In genomic region chr6:146910611-146911010, GRCh38 we compare ENCODE assay signal across 18 cellular contexts.
A peak's percentile ranks its signal among the peaks of the same experiment; 100 is the strongest.
DNase-seq lines count a peak whose midpoint lies in the region; ATAC-seq and TF ChIP-seq lines count a peak whose summit lies in the region.
"Had no signal": no experiment of that assay in that cellular context is flagged by ENCODE, and none has a peak within 500 bp of the region (broad histone marks: within the 10 kb centered on the region; RNA-seq: fewer than 3 reads in every experiment).

No MANE protein-coding gene starts in this region.

- H3K36me3 Mint-ChIP-seq in chondrocyte (ENCODE audit: low read depth), result no peaks in the 10 kb centered on the region
- H3K36me3 Mint-ChIP-seq in neural crest cell (ENCODE audit: low read depth), result no peaks in the 10 kb centered on the region
- H3K36me3 Mint-ChIP-seq in stimulated activated effector memory CD8-positive, alpha-beta T cell treated with anti-CD3 and anti-CD28 coated beads, Interleukin-12 subunit alpha, Interleukin-12 subunit beta, amount 100 ng/mL, for 72 hours, result no peaks in the 10 kb centered on the region

- CTCF ChIA-PET in A673 (lab: Charles Lee), result no interaction called here

- TF ChIP-seq POLR2A in testis (IDR thresholded peaks at IDR 0.05), result no peak

- 0 out of 2 replicates have a peak overlapping the region, but pooled peaks have one; percentile 9 for H2AFZ ChIP-seq in Loucy (ENCODE audit: low read length)

- 86 to 95% methylated on average over 2 of the region's 2 CpGs for WGBS in testis, 2 donors

- no peaks in the 10 kb centered on the region for H3F3A ChIP-seq in Loucy (ENCODE audit: low read depth)

- POLR2A ChIA-PET in A673 (lab: Charles Lee; ENCODE audit: low non-redundant PET), result no interaction called here

- H4K20me1 ChIP-seq in Loucy (ENCODE audit: insufficient read depth, low read length, poor library complexity, severe bottlenecking), result no peaks in the 10 kb centered on the region

- intact Hi-C loops in testis (cut with DNase I; ENCODE audit: low total_unique reads), result no loop called here
- intact Hi-C loops in A673 (cut with micrococcal nuclease; ENCODE audit: unreplicated experiment), result no loop called here

- no TSS peak for BruUV-seq in A673 (replicated peaks; lab: Mats Ljungman, UMichigan)

- H3K9me3 Mint-ChIP-seq in chondrocyte (ENCODE audit: low read depth), result peaks cover 7% of the 10 kb centered on the region
- H3K9me3 Mint-ChIP-seq in neural crest cell, result peaks cover under 1% of the 10 kb centered on the region
- H3K9me3 Mint-ChIP-seq in stimulated activated effector memory CD8-positive, alpha-beta T cell treated with anti-CD3 and anti-CD28 coated beads, Interleukin-12 subunit alpha, Interleukin-12 subunit beta, amount 100 ng/mL, for 72 hours, result no peaks in the 10 kb centered on the region
- H3K9me3 Mint-ChIP-seq: CD4-positive, alpha-beta T cell had no signal

- H3K36me3 ChIP-seq in Loucy (ENCODE audit: insufficient read depth, low read length), result no peaks in the 10 kb centered on the region
- no peaks in the 10 kb centered on the region for H3K36me3 ChIP-seq in testis (ENCODE audit: low read depth, missing control alignments)
- H3K36me3 ChIP-seq in A673 (ENCODE audit: insufficient read depth, low read length, poor library complexity, severe bottlenecking), result no peaks in the 10 kb centered on the region
- H3K36me3 ChIP-seq: BE2C, Peyer's patch had no signal

- H3K9me2 ChIP-seq in Loucy (replicated peaks; ENCODE audit: low read depth, low read length), result no peaks in the 10 kb centered on the region
- H3K9me2 ChIP-seq: SK-N-SH had no signal

- no peak overlapping the region for H3K9ac ChIP-seq in Loucy (ENCODE audit: low read depth, low read length, poor library complexity, severe bottlenecking)
- H3K9ac ChIP-seq: SK-N-SH had no signal

- H3K27ac ChIP-seq in testis (no peak overlapping the region), A673 (ENCODE audit: low read depth, low read length, poor library complexity, severe bottlenecking) (no peak overlapping the region)
- H3K27ac ChIP-seq: Peyer's patch had no signal

- ATAC-seq in stimulated activated effector memory CD8-positive, alpha-beta T cell treated with anti-CD3 and anti-CD28 coated beads, Interleukin-12 subunit alpha, Interleukin-12 subunit beta, amount 100 ng/mL, for 72 hours, result no peak

- H3K4me1 Mint-ChIP-seq in chondrocyte (ENCODE audit: low read depth), result peaks cover 51% of the 10 kb centered on the region
- peaks cover 19% of the 10 kb centered on the region for H3K4me1 Mint-ChIP-seq in neural crest cell
- H3K4me1 Mint-ChIP-seq in stimulated activated effector memory CD8-positive, alpha-beta T cell treated with anti-CD3 and anti-CD28 coated beads, Interleukin-12 subunit alpha, Interleukin-12 subunit beta, amount 100 ng/mL, for 72 hours, result peaks cover 5% of the 10 kb centered on the region

- H3K27me3 ChIP-seq in Loucy (ENCODE audit: insufficient read depth, low read length, poor library complexity, severe bottlenecking), result no peaks in the 10 kb centered on the region
- H3K27me3 ChIP-seq in testis, result no peaks in the 10 kb centered on the region
- H3K27me3 ChIP-seq in A673 (replicated peaks; ENCODE audit: insufficient read depth, low read depth, low read length, poor library complexity), result no peaks in the 10 kb centered on the region
- H3K27me3 ChIP-seq: BE2C, Peyer's patch had no signal

- H3K27me3 Mint-ChIP-seq in chondrocyte (ENCODE audit: low read depth) (no peaks in the 10 kb centered on the region), neural crest cell (ENCODE audit: low read depth) (no peaks in the 10 kb centered on the region)

- peak overlapping the region; percentile 13 for H3K27ac Mint-ChIP-seq in chondrocyte (ENCODE audit: unreplicated experiment)
- peak overlapping the region; percentile 31 for H3K27ac Mint-ChIP-seq in neural crest cell (ENCODE audit: unreplicated experiment)
- peak overlapping the region; percentile 2 for H3K27ac Mint-ChIP-seq in stimulated activated effector memory CD8-positive, alpha-beta T cell treated with anti-CD3 and anti-CD28 coated beads, Interleukin-12 subunit alpha, Interleukin-12 subunit beta, amount 100 ng/mL, for 72 hours
- H3K27ac Mint-ChIP-seq: CD4-positive, alpha-beta T cell had no signal

- no peaks in the 10 kb centered on the region for H3K9me3 ChIP-seq in Loucy (ENCODE audit: insufficient read depth, low read depth, low read length)
- no peaks in the 10 kb centered on the region for H3K9me3 ChIP-seq in testis
- H3K9me3 ChIP-seq in A673 (ENCODE audit: low read depth, low read length, poor library complexity, severe bottlenecking), result no peaks in the 10 kb centered on the region
- H3K9me3 ChIP-seq: BE2C, Peyer's patch, SK-N-SH had no signal

- DNase-seq in chondrocyte (ENCODE audit: low spot score), result no peak
- no peak for DNase-seq in neural crest cell (ENCODE audit: low read depth, low spot score)
- DNase-seq in stimulated activated effector memory CD8-positive, alpha-beta T cell treated with anti-CD3 and anti-CD28 coated beads, Interleukin-12 subunit alpha, Interleukin-12 subunit beta, amount 100 ng/mL, for 72 hours (ENCODE audit: low spot score in 2 of 2), result no peak
- no peak for DNase-seq in anterior cingulate cortex (lab: John Stamatoyannopoulos, UW)
- DNase-seq in testis, result no peak
- no peak for DNase-seq in A673 (ENCODE audit: low spot score)
- DNase-seq: BE2C; Calu3; CD4-positive, alpha-beta T cell; DMS53; H7; Karpas-422; NCI-H2029; NCI-H82; Peyer's patch; Right ventricle myocardium superior; SK-N-SH had no signal

- H3K79me2 ChIP-seq in Loucy (ENCODE audit: insufficient read depth, low read length), result no peaks in the 10 kb centered on the region

- H3K4me3 Mint-ChIP-seq in chondrocyte (ENCODE audit: unreplicated experiment) (no peak overlapping the region), neural crest cell (no peak overlapping the region)
- H3K4me3 Mint-ChIP-seq in stimulated activated effector memory CD8-positive, alpha-beta T cell treated with anti-CD3 and anti-CD28 coated beads, Interleukin-12 subunit alpha, Interleukin-12 subunit beta, amount 100 ng/mL, for 72 hours, result no peak overlapping the region
- H3K4me3 Mint-ChIP-seq: CD4-positive, alpha-beta T cell had no signal

- H3K4me1 ChIP-seq in Loucy (ENCODE audit: insufficient read depth, low read length, poor library complexity, severe bottlenecking), result peaks cover 28% of the 10 kb centered on the region
- peaks cover 9% of the 10 kb centered on the region for H3K4me1 ChIP-seq in testis
- peaks cover 36% of the 10 kb centered on the region for H3K4me1 ChIP-seq in A673 (ENCODE audit: insufficient read depth, low read length, poor library complexity, severe bottlenecking)

- H3K4me2 ChIP-seq in Loucy (ENCODE audit: low read depth, low read length, poor library complexity, severe bottlenecking), result no peak overlapping the region
- H3K4me2 ChIP-seq: SK-N-SH had no signal

- no peak overlapping the region for H3K4me3 ChIP-seq in Loucy (ENCODE audit: low read length, poor library complexity, severe bottlenecking)
- no peak overlapping the region for H3K4me3 ChIP-seq in testis
- no peak overlapping the region for H3K4me3 ChIP-seq in A673 (ENCODE audit: low read depth, low read length, poor library complexity, severe bottlenecking)
- H3K4me3 ChIP-seq: Peyer's patch had no signal

- no peak for TF ChIP-seq CTCF in Loucy (conservative IDR thresholded peaks at IDR 0.05; ENCODE audit: low read length)
- TF ChIP-seq CTCF in chondrocyte (IDR thresholded peaks at IDR 0.05), result no peak
- TF ChIP-seq CTCF in neural crest cell (conservative IDR thresholded peaks at IDR 0.05), result no peak
- no peak for TF ChIP-seq CTCF in testis (IDR thresholded peaks at IDR 0.05)
- no peak for TF ChIP-seq CTCF in A673 (conservative IDR thresholded peaks at IDR 0.05; ENCODE audit: low read depth, low read length)
